ENCODE assay signal across 24 cellular contexts in the genomic region with DNA sequence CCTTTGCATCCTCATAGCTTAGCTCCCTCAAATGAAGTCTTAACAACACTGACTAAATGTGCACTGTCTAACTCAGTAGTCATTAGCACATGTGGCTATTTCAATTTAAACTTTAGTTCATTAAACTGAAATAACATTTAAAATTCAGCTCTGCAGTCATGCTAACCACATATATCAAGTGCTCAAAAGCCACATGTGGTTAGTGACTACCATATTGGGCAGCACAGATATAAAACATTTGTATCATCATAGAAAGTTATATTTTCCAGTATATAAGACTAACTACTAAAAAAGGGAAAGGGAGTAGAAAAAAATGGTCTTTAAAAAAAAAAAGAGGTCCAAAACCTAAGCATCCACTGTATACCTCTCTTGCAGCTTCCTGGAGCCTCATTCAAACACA.
"Had no signal": no experiment of that assay in that cellular context is flagged by ENCODE, and none has a peak within 500 bp of the region (broad histone marks: within the 10 kb centered on the region; RNA-seq: fewer than 3 reads in every experiment).

No MANE protein-coding gene starts in this region.

- H3K4me3 Mint-ChIP-seq: mesothelial cell of epicardium; naive B cell; natural killer cell; nephron progenitor cell; neural progenitor cell; stimulated activated memory B cell treated with anti-CD40 and anti-IgM and Interleukin-4, amounts not matched to agents 10 μg/mL and 1 μg/mL and 100 μg/mL, for 72 hours; type B pancreatic cell had no signal

- H3K4me2 ChIP-seq: neural progenitor cell, smooth muscle cell had no signal

- H3K4me1 Mint-ChIP-seq: mesothelial cell of epicardium; naive B cell; natural killer cell; nephron progenitor cell; neural progenitor cell; stimulated activated memory B cell treated with anti-CD40 and anti-IgM and Interleukin-4, amounts not matched to agents 10 μg/mL and 1 μg/mL and 100 μg/mL, for 72 hours had no signal

- H2AFZ ChIP-seq: neural progenitor cell, parathyroid adenoma had no signal

- H3K9me3 Mint-ChIP-seq: mesothelial cell of epicardium; natural killer cell; nephron progenitor cell; neural progenitor cell; stimulated activated memory B cell treated with anti-CD40 and anti-IgM and Interleukin-4, amounts not matched to agents 10 μg/mL and 1 μg/mL and 100 μg/mL, for 72 hours had no signal

- H3K27me3 ChIP-seq: neural progenitor cell, right atrium auricular region, right lobe of liver, tibial nerve, uterus had no signal

- H3K9me3 ChIP-seq: left ventricle myocardium inferior, neutrophil, right atrium auricular region, right lobe of liver, tibial nerve, uterus had no signal

- DNase-seq: islet precursor cell; left ventricle myocardium inferior; mesendoderm; naive B cell; natural killer cell; nephron progenitor cell; occipital lobe; right lobe of liver; stimulated activated CD4-positive, alpha-beta T cell treated with anti-CD3 and anti-CD28 coated beads, Interleukin-2, amount 100 ng/mL, for 48 hours; stimulated activated CD4-positive, alpha-beta T cell treated with anti-CD3 and anti-CD28 coated beads, Interleukin-4, amount 100 ng/mL, for 4 hours; stimulated activated CD8-positive, alpha-beta memory T cell treated with anti-CD3 and anti-CD28 coated beads, Interleukin-4, amount 100 ng/mL, for 48 hours; stimulated activated naive CD4-positive, alpha-beta T cell treated with Interleukin-2 at 50 U/mL for 16 hours; substantia nigra; uterus had no signal

- H3K9ac ChIP-seq: neural progenitor cell, parathyroid adenoma had no signal

- H3K27ac ChIP-seq: left ventricle myocardium inferior, neural progenitor cell, neutrophil, parathyroid adenoma, right atrium auricular region, right lobe of liver, tibial nerve, uterus had no signal

- H3K4me3 ChIP-seq: left ventricle myocardium inferior, lung, neural progenitor cell, right atrium auricular region, right lobe of liver, smooth muscle cell, tibial nerve, uterus had no signal

- H3K36me3 Mint-ChIP-seq: mesothelial cell of epicardium; naive B cell; natural killer cell; neural progenitor cell; stimulated activated memory B cell treated with anti-CD40 and anti-IgM and Interleukin-4, amounts not matched to agents 10 μg/mL and 1 μg/mL and 100 μg/mL, for 72 hours; type B pancreatic cell had no signal

- ATAC-seq: natural killer cell; right lobe of liver; stimulated activated memory B cell treated with anti-CD40 and anti-IgM and Interleukin-4, amounts not matched to agents 10 μg/mL and 1 μg/mL and 100 μg/mL, for 72 hours had no signal

- H3K79me2 ChIP-seq: parathyroid adenoma had no signal

- H3K4me1 ChIP-seq: left ventricle myocardium inferior, neural progenitor cell, parathyroid adenoma, right atrium auricular region, right lobe of liver, tibial nerve, uterus had no signal

- H3K36me3 ChIP-seq: left ventricle myocardium inferior, neural progenitor cell, neutrophil, right atrium auricular region, right lobe of liver, tibial nerve, uterus had no signal
